In genomic region chr1:116825735-116826438, GRCh38 we compare ENCODE assay signal across 9 cellular contexts.
DNase-seq lines count a peak whose midpoint lies in the region; ATAC-seq and TF ChIP-seq lines count a peak whose summit lies in the region.
"Had no signal": no experiment of that assay in that cellular context is flagged by ENCODE, and none has a peak within 500 bp of the region (broad histone marks: within the 10 kb centered on the region; RNA-seq: fewer than 3 reads in every experiment).

No MANE protein-coding gene starts in this region.

- peak overlapping the region; percentile 25 for H3K4me3 ChIP-seq in SJCRH30
- H3K4me3 ChIP-seq in left ventricle myocardium inferior: peak overlapping the region; percentile 4
- H3K4me3 ChIP-seq: right lobe of liver had no signal

- intact Hi-C loops in left ventricle myocardium inferior (cut with micrococcal nuclease): no loop called here
- intact Hi-C loops in sciatic nerve (cut with DNase I): no loop called here

- H3K27ac ChIP-seq in SJCRH30 (peak overlapping the region; percentile 94), left ventricle myocardium inferior (replicated peaks) (peak overlapping the region; percentile 53)
- H3K27ac ChIP-seq: right lobe of liver had no signal

- no peak for ATAC-seq in sciatic nerve

- no peak for TF ChIP-seq CTCF in left ventricle myocardium inferior (IDR thresholded peaks at IDR 0.05; ENCODE audit: borderline replicate concordance)

- H3K4me1 ChIP-seq in SJCRH30 (peaks cover 37% of the 10 kb centered on the region), left ventricle myocardium inferior (peaks cover 22% of the 10 kb centered on the region)
- H3K4me1 ChIP-seq: right lobe of liver had no signal

- no peaks in the 10 kb centered on the region for H3K27me3 ChIP-seq in SJCRH30
- no peaks in the 10 kb centered on the region for H3K27me3 ChIP-seq in left ventricle myocardium inferior (ENCODE audit: low read depth)
- H3K27me3 ChIP-seq: right lobe of liver had no signal

- no peaks in the 10 kb centered on the region for H3K9me3 ChIP-seq in SJCRH30 (replicated peaks)
- no peaks in the 10 kb centered on the region for H3K9me3 ChIP-seq in left ventricle myocardium inferior (replicated peaks)
- H3K9me3 ChIP-seq: right lobe of liver had no signal

- DNase-seq in A172 (ENCODE audit: low spot score): peak; percentile 23
- DNase-seq in HT-29 (ENCODE audit: low spot score): peak; percentile 30
- peak; percentile 85 to 94 for DNase-seq in SJCRH30
- no peak for DNase-seq in left ventricle myocardium inferior
- no peak for DNase-seq in stimulated activated CD4-positive, alpha-beta T cell treated with anti-CD3 and anti-CD28 coated beads, Interleukin-4, amount 100 ng/mL, for 24 hours
- no peak for DNase-seq in NCI-H2196 (lab: John Stamatoyannopoulos, UW; ENCODE audit: unreplicated experiment)
- no peak for DNase-seq in ureter (ENCODE audit: low spot score)
- no peak for DNase-seq in sciatic nerve (ENCODE audit: low spot score)
- DNase-seq: right lobe of liver had no signal

- H3K36me3 ChIP-seq in SJCRH30: no peaks in the 10 kb centered on the region
- no peaks in the 10 kb centered on the region for H3K36me3 ChIP-seq in left ventricle myocardium inferior
- H3K36me3 ChIP-seq: right lobe of liver had no signal

Comparison
In these comparisons a context has a peak if more than half of its experiments do, and no peak if none do; other contexts are left out.
1. DNase-seq: peak in A172 (single experiment), HT-29 (single experiment) and SJCRH30 (2 of 2); none in left ventricle myocardium inferior (single experiment), stimulated activated CD4-positive, alpha-beta T cell treated with anti-CD3 and anti-CD28 coated beads, Interleukin-4, amount 100 ng/mL, for 24 hours (single experiment), NCI-H2196 (single experiment), ureter (single experiment) and sciatic nerve (single experiment).